In genomic region chr13:110161112-110161897, GRCh38 we compare ENCODE assay signal across 21 cellular contexts.
DNase-seq lines count a peak whose midpoint lies in the region; ATAC-seq and TF ChIP-seq lines count a peak whose summit lies in the region.
"Had no signal": no experiment of that assay in that cellular context is flagged by ENCODE, and none has a peak within 500 bp of the region (broad histone marks: within the 10 kb centered on the region; RNA-seq: fewer than 3 reads in every experiment).

No MANE protein-coding gene starts in this region.

- no peaks in the 10 kb centered on the region for H3K9me3 ChIP-seq in right lobe of liver
- H3K9me3 ChIP-seq: BLaER1 treated with 17β-estradiol and CSF1 and Interleukin-3, amounts not matched to agents 10 nM and 100 nM; thyroid gland had no signal

- no peaks in the 10 kb centered on the region for H3K4me1 ChIP-seq in right lobe of liver
- H3K4me1 ChIP-seq: neural progenitor cell had no signal

- H3K27me3 ChIP-seq in right lobe of liver = no peaks in the 10 kb centered on the region
- H3K27me3 ChIP-seq: BLaER1 treated with 17β-estradiol and CSF1 and Interleukin-3, amounts not matched to agents 10 nM and 100 nM; cardiac muscle cell; neural progenitor cell; thyroid gland had no signal

- peak; percentile 95 for DNase-seq in AML-193 (lab: John Stamatoyannopoulos, UW)
- DNase-seq in NOMO-1 treated with DMSO at 0.1 percent for 48 hours (lab: John Stamatoyannopoulos, UW; ENCODE audit: unreplicated experiment) = peak; percentile 85
- DNase-seq in amniotic epithelial cell (ENCODE audit: low read depth) = peak; percentile 57
- peak in 1 of 3 donors; percentile 48 for DNase-seq in right lobe of liver
- DNase-seq in RPMI8226 = no peak
- DNase-seq: activated CD4-positive, CD25-positive, alpha-beta regulatory T cell; activated naive CD8-positive, alpha-beta T cell treated with anti-CD3 and anti-CD28 coated beads, Interleukin-2, amount 50 U/mL, for 24 hours; DMS 273 treated with DMSO at 0.1 percent for 48 hours; effector CD4-positive, alpha-beta T cell; kidney; NCI-H1694 treated with DMSO at 0.1 percent for 48 hours; NCI-H345; stimulated activated CD4-positive, alpha-beta T cell treated with anti-CD3 and anti-CD28 coated beads, Interleukin-15, amount 100 ng/mL, for 24 hours; thyroid gland had no signal

- intact Hi-C loops in right lobe of liver (cut with DNase I) = no loop called here

- ATAC-seq in right lobe of liver (peak; percentile 42 to 58 (median 54)), HG02870 (IDR thresholded peaks at IDR 0.05; ENCODE audit: unreplicated experiment) (no peak), HG03175 (IDR thresholded peaks at IDR 0.05; ENCODE audit: unreplicated experiment) (no peak), GM21825 (IDR thresholded peaks at IDR 0.05; ENCODE audit: unreplicated experiment) (no peak)
- ATAC-seq: activated naive CD8-positive, alpha-beta T cell treated with anti-CD3 and anti-CD28 coated beads, Interleukin-2, amount 50 U/mL, for 24 hours; stimulated activated memory B cell treated with anti-CD40 and anti-IgM and Interleukin-4, amounts not matched to agents 10 μg/mL and 1 μg/mL and 100 μg/mL, for 72 hours had no signal

- no peak for TF ChIP-seq POLR2A in right lobe of liver (IDR thresholded peaks at IDR 0.05)

- TF ChIP-seq CTCF in right lobe of liver (IDR thresholded peaks at IDR 0.05) = no peak

- H3K27ac ChIP-seq in right lobe of liver = no peak overlapping the region
- H3K27ac ChIP-seq: BLaER1 treated with 17β-estradiol and CSF1 and Interleukin-3, amounts not matched to agents 10 nM and 100 nM; cardiac muscle cell; neural progenitor cell; thyroid gland had no signal

- no peaks in the 10 kb centered on the region for H3K36me3 ChIP-seq in right lobe of liver
- H3K36me3 ChIP-seq: BLaER1 treated with 17β-estradiol and CSF1 and Interleukin-3, amounts not matched to agents 10 nM and 100 nM; neural progenitor cell had no signal

- no peak overlapping the region for H3K4me3 ChIP-seq in right lobe of liver
- H3K4me3 ChIP-seq: BLaER1 treated with 17β-estradiol and CSF1 and Interleukin-3, amounts not matched to agents 10 nM and 100 nM; cardiac muscle cell; neural progenitor cell; thyroid gland had no signal

- 47% methylated on average over 11 of the region's 11 CpGs for WGBS in right lobe of liver (ENCODE audit: insufficient coverage, low coverage, low lambda C conversion rate, missing lambda C conversion rate)

Comparison
In these comparisons a context has a peak if more than half of its experiments do, and no peak if none do; other contexts are left out.
1. ATAC-seq: peak in right lobe of liver (4 of 4); none in HG02870 (single experiment), HG03175 (single experiment) and GM21825 (single experiment).